In genomic region chr21:39388038-39388810, GRCh38 we compare ENCODE assay signal across 8 cellular contexts. TPM values are rescaled to one million over a fixed set of nuclear protein-coding genes. Genes with fewer than 3 reads are reported as not detected.
DNase-seq lines count a peak whose midpoint lies in the region; ATAC-seq, FAIRE-seq and TF ChIP-seq lines count a peak whose summit lies in the region.

No MANE protein-coding gene starts in this region.

- peak; percentile 87 for ATAC-seq in stimulated activated naive CD8-positive, alpha-beta T cell treated with anti-CD3 and anti-CD28 coated beads, Interleukin-15, amount 100 ng/mL, for 72 hours

- CTCF ChIA-PET in RWPE1 (lab: Yijun Ruan, JAX) = interaction anchor here (0.7 to 1.2 kb wide), 3 partner anchors 23 to 282 kb away, joined by 3 to 4 read pairs (median 3); no protein-coding TSS in a partner anchor

- no peaks in the 10 kb centered on the region for H3K27me3 Mint-ChIP-seq in neural crest cell (ENCODE audit: low read depth)
- H3K27me3 Mint-ChIP-seq in stimulated activated naive CD8-positive, alpha-beta T cell treated with anti-CD3 and anti-CD28 coated beads, Interleukin-15, amount 100 ng/mL, for 72 hours = no peaks in the 10 kb centered on the region

- TF ChIP-seq POLR2A in H54 (IDR thresholded peaks at IDR 0.05; ENCODE audit: low read depth, low read length) = peak; percentile 24; the same call in 1 of the 2 replicates

- peaks cover 10% of the 10 kb centered on the region for H3K36me3 Mint-ChIP-seq in neural crest cell (ENCODE audit: low read depth)

- POLR2A ChIA-PET in RWPE1 (lab: Yijun Ruan, JAX; ENCODE audit: low non-redundant PET) = interaction anchor here (0.6 kb wide), 1 partner anchor 166 kb away, joined by 3 read pairs; no protein-coding TSS in a partner anchor

- peak; percentile 94 for DNase-seq in ELF-1 (ENCODE audit: low read depth, low spot score)
- peak; percentile 95 for DNase-seq in H54 (ENCODE audit: insufficient read length, low spot score)
- DNase-seq in Kasumi-1 (lab: John Stamatoyannopoulos, UW) = peak; percentile 73 to 83
- peak; percentile 82 for DNase-seq in RWPE1 (ENCODE audit: low spot score)
- peak; percentile 75 for DNase-seq in activated effector memory CD4-positive, alpha-beta T cell treated with Interleukin-2 at 50 U/mL for 16 hours
- DNase-seq in foreskin fibroblast = peak; percentile 74 to 94
- DNase-seq in neural crest cell (ENCODE audit: low read depth, low spot score) = peak; percentile 96
- peak; percentile 83 to 87 for DNase-seq in stimulated activated naive CD8-positive, alpha-beta T cell treated with anti-CD3 and anti-CD28 coated beads, Interleukin-15, amount 100 ng/mL, for 72 hours

- H3K9me3 Mint-ChIP-seq in neural crest cell = no peaks in the 10 kb centered on the region
- H3K9me3 Mint-ChIP-seq in stimulated activated naive CD8-positive, alpha-beta T cell treated with anti-CD3 and anti-CD28 coated beads, Interleukin-15, amount 100 ng/mL, for 72 hours = no peaks in the 10 kb centered on the region

- peak overlapping the region; percentile 40 to 69 for H3K4me3 ChIP-seq in foreskin fibroblast (ENCODE audit: low read depth in 1 of 2, low read length in 2 of 2)

- H3K4me3 Mint-ChIP-seq in neural crest cell = peak overlapping the region; percentile 91
- H3K4me3 Mint-ChIP-seq in stimulated activated naive CD8-positive, alpha-beta T cell treated with anti-CD3 and anti-CD28 coated beads, Interleukin-15, amount 100 ng/mL, for 72 hours = peak overlapping the region; percentile 83 to 89

- peak overlapping the region; percentile 85 for H3K27ac ChIP-seq in RWPE1

- H3K27ac Mint-ChIP-seq in neural crest cell (ENCODE audit: unreplicated experiment) = peak overlapping the region; percentile 95
- peak overlapping the region; percentile 89 to 95 for H3K27ac Mint-ChIP-seq in stimulated activated naive CD8-positive, alpha-beta T cell treated with anti-CD3 and anti-CD28 coated beads, Interleukin-15, amount 100 ng/mL, for 72 hours

- peaks cover 33% of the 10 kb centered on the region for H3K4me1 Mint-ChIP-seq in neural crest cell
- peaks cover 45% of the 10 kb centered on the region for H3K4me1 Mint-ChIP-seq in stimulated activated naive CD8-positive, alpha-beta T cell treated with anti-CD3 and anti-CD28 coated beads, Interleukin-15, amount 100 ng/mL, for 72 hours

- no peak for FAIRE-seq in H54 (lab: Jason Lieb, UNC)

- peak; percentile 96 for TF ChIP-seq CTCF in RWPE1 (conservative IDR thresholded peaks at IDR 0.05; ENCODE audit: low read depth)
- peak; percentile 85 for TF ChIP-seq CTCF in foreskin fibroblast (IDR thresholded peaks at IDR 0.05; ENCODE audit: low read depth, low read length)
- peak; percentile 97 for TF ChIP-seq CTCF in neural crest cell (conservative IDR thresholded peaks at IDR 0.05)

RNA-seq across cellular contexts. Expression of gene HMGN1, which starts 39.3 kb away (rescaled TPM):
- total RNA-seq in neural crest cell = 581 and 589 TPM in 2 replicates

RNA-seq across cellular contexts. Expression of gene LCA5L, which starts 57.4 kb away (rescaled TPM):
- total RNA-seq in neural crest cell = 1.2 and 1.4 TPM in 2 replicates

Comparison
In these comparisons a context has a peak if more than half of its experiments do, and no peak if none do; other contexts are left out.
1. Peak in every context shown above with its lines: DNase-seq, ATAC-seq, H3K4me3 ChIP-seq and H3K27ac ChIP-seq.